In the genomic region with DNA sequence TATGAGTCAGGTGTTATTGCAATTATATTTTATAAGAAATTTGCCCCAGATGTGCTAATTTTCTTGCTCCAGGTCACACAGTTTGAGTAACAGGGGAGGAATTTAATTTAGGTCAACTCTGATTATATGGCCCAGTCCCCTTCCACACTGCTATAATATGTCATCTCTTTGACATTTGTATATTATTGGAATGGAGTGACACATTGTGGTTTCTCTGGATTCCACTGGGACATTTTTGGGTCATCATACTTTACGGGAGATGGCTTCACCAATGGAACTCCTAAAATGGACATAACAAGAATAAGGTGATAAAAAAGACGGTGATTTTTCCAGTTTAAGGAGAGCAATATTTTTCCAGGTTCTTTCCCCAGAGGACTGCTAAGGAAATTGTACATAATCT, we compare ENCODE assay signal across 14 cellular contexts.
"Had no signal": no experiment of that assay in that cellular context is flagged by ENCODE, and none has a peak within 500 bp of the region (broad histone marks: within the 10 kb centered on the region; RNA-seq: fewer than 3 reads in every experiment).

No MANE protein-coding gene starts in this region.

- H3K9me3 ChIP-seq: breast epithelium, esophagus squamous epithelium, gastroesophageal sphincter, mucosa of descending colon had no signal

- ATAC-seq: activated T-cell treated with anti-CD3 and anti-CD28 coated beads, Interleukin-2, amount 50 U/mL, for 72 hours; mucosa of descending colon had no signal

- H3K4me1 ChIP-seq: breast epithelium, esophagus squamous epithelium, gastroesophageal sphincter had no signal

- DNase-seq: activated CD4-positive, alpha-beta memory T cell treated with anti-CD3 and anti-CD28 coated beads, Interleukin-2, amount 10 ng/mL, durations not matched to agents 7 days and 5 days; activated CD4-positive, alpha-beta T cell treated with anti-CD3 and anti-CD28 coated beads for 1 hour; activated gamma-delta T cell treated with Interleukin-2 at 50 U/mL for 16 hours; activated naive CD8-positive, alpha-beta T cell treated with anti-CD3 and anti-CD28 coated beads for 36 hours; activated T-cell treated with anti-CD3 and anti-CD28 coated beads, Interleukin-2, amount 50 U/mL, for 72 hours; esophagus squamous epithelium; mucosa of descending colon; occipital lobe; stimulated activated CD4-positive, alpha-beta T cell treated with anti-CD3 and anti-CD28 coated beads, Interleukin-12 subunit alpha, Interleukin-12 subunit beta, amount 100 ng/mL, for 4 hours; stimulated activated naive CD4-positive, alpha-beta T cell; substantia nigra; T-helper 9 cell had no signal

- H3K27me3 ChIP-seq: breast epithelium, esophagus squamous epithelium, gastroesophageal sphincter had no signal

- H3K27ac ChIP-seq: breast epithelium, esophagus squamous epithelium had no signal

- H3K4me3 ChIP-seq: breast epithelium, esophagus squamous epithelium, gastroesophageal sphincter, mucosa of descending colon had no signal

- H3K36me3 ChIP-seq: breast epithelium had no signal
